In genomic region chr3:23992051-23992628, GRCh38 we compare ENCODE assay signal across 9 cellular contexts.
A peak's percentile ranks its signal among the peaks of the same experiment; 100 is the strongest.
DNase-seq lines count a peak whose midpoint lies in the region; ATAC-seq, FAIRE-seq and TF ChIP-seq lines count a peak whose summit lies in the region.
"Had no signal": no experiment of that assay in that cellular context is flagged by ENCODE, and none has a peak within 500 bp of the region (broad histone marks: within the 10 kb centered on the region; RNA-seq: fewer than 3 reads in every experiment).

No MANE protein-coding gene starts in this region.

- H3K4me2 ChIP-seq in parathyroid adenoma (ENCODE audit: low read length), result peak overlapping the region; percentile 31

- ATAC-seq in GM18520 (IDR thresholded peaks at IDR 0.05; ENCODE audit: unreplicated experiment), result no peak
- no peak for ATAC-seq in HG03196 (IDR thresholded peaks at IDR 0.05; ENCODE audit: unreplicated experiment)

- peak overlapping the region; percentile 43 for H3K27ac ChIP-seq in parathyroid adenoma

- no peaks in the 10 kb centered on the region for H3K79me2 ChIP-seq in parathyroid adenoma

- H3K27me3 ChIP-seq in endocrine pancreas (ENCODE audit: control insufficient read depth, insufficient read depth, low read length), result no peaks in the 10 kb centered on the region
- H3K27me3 ChIP-seq in parathyroid adenoma (ENCODE audit: control insufficient read depth, insufficient read depth, low read length), result no peaks in the 10 kb centered on the region

- H3K4me1 ChIP-seq in endocrine pancreas (ENCODE audit: control insufficient read depth, insufficient read depth, low read length) (peaks cover 16% of the 10 kb centered on the region), parathyroid adenoma (peaks cover 10% of the 10 kb centered on the region)

- no peaks in the 10 kb centered on the region for H3K36me3 ChIP-seq in endocrine pancreas (ENCODE audit: control insufficient read depth, insufficient read depth, low read length)
- no peaks in the 10 kb centered on the region for H3K36me3 ChIP-seq in parathyroid adenoma (ENCODE audit: control insufficient read depth, insufficient read depth, low read length)

- peak overlapping the region; percentile 66 for H2AFZ ChIP-seq in parathyroid adenoma

- no peak for FAIRE-seq in GM19239 (lab: Jason Lieb, UNC)

- H3K9ac ChIP-seq in endocrine pancreas (ENCODE audit: control insufficient read depth, insufficient read depth, low read length) (peak overlapping the region; percentile 4), parathyroid adenoma (no peak overlapping the region)

- TF ChIP-seq CTCF in parathyroid adenoma (IDR thresholded peaks at IDR 0.05), result no peak

- peak; percentile 66 for DNase-seq in GM04503 (ENCODE audit: low read depth)
- peak; percentile 79 for DNase-seq in NCI-H2171 treated with DMSO at 0.1 percent for 48 hours (lab: John Stamatoyannopoulos, UW)
- no peak for DNase-seq in stimulated activated CD4-positive, alpha-beta T cell treated with anti-CD3 and anti-CD28 coated beads, Interleukin-4, amount 100 ng/mL, for 24 hours
- no peak for DNase-seq in GM19239 (ENCODE audit: insufficient read length, low spot score)
- DNase-seq: effector CD8-positive, alpha-beta T cell had no signal

- H3K4me3 ChIP-seq in endocrine pancreas (ENCODE audit: control insufficient read depth, insufficient read depth, low read length) (no peak overlapping the region), parathyroid adenoma (ENCODE audit: low read depth, low read length) (no peak overlapping the region)

- H3K9me3 ChIP-seq in endocrine pancreas (ENCODE audit: control insufficient read depth, low read length), result no peaks in the 10 kb centered on the region
- no peaks in the 10 kb centered on the region for H3K9me3 ChIP-seq in parathyroid adenoma (ENCODE audit: control insufficient read depth, low read length)

Comparison
In these comparisons a context has a peak if more than half of its experiments do, and no peak if none do; other contexts are left out.
1. DNase-seq: peak in GM04503 (single experiment) and NCI-H2171 treated with DMSO at 0.1 percent for 48 hours (single experiment); none in stimulated activated CD4-positive, alpha-beta T cell treated with anti-CD3 and anti-CD28 coated beads, Interleukin-4, amount 100 ng/mL, for 24 hours (single experiment) and GM19239 (single experiment).